ENCODE assay signal across 8 cellular contexts in the genomic region with DNA sequence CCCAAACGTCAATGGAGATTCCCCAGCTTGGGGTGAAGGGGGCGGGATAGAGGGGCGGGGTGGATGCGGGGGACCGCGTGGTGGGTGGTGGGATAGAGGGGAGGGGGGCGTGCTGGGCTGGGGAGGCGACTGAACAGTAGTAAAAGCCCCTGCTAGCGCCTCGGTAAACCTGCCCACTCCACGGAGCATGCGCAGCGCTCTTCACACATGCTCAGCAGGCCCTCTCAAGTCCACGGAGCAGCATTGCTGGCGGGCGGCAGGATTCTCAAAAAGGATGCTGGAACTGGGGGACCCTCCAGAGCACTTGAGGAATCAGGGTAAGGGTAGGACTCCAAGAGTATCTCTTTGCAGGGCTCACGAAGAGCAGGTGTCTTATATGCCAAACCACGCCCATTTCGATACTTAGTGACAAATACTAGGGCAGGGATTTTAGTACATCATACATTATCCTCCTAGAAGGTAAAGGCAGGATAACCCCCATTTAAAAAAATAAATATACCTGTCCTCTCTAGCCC. TPM values are rescaled to one million over a fixed set of nuclear protein-coding genes. Genes with fewer than 3 reads are reported as not detected.
DNase-seq lines count a peak whose midpoint lies in the region; ATAC-seq and TF ChIP-seq lines count a peak whose summit lies in the region.

No MANE protein-coding gene starts in this region.

- no peaks in the 10 kb centered on the region for H3K4me1 ChIP-seq in stomach

- ATAC-seq in HG02798 (IDR thresholded peaks at IDR 0.05; ENCODE audit: poor library complexity, unreplicated experiment), result peak; percentile 74
- no peak for ATAC-seq in GM21526 (IDR thresholded peaks at IDR 0.05; ENCODE audit: low FRiP score, unreplicated experiment)

- no peak for TF ChIP-seq POLR2A in stomach (IDR thresholded peaks at IDR 0.05)

- no peak for TF ChIP-seq CTCF in stomach (IDR thresholded peaks at IDR 0.05)

- H3K9me3 ChIP-seq in stomach, result no peaks in the 10 kb centered on the region

- H3K36me3 ChIP-seq in stomach, result no peaks in the 10 kb centered on the region

- no peak for TF ChIP-seq EP300 in stomach (IDR thresholded peaks at IDR 0.05)

- H3K27me3 ChIP-seq in stomach, result no peaks in the 10 kb centered on the region

- peak overlapping the region in 4 of 5 donors; percentile 14 to 73 (median 39) for H3K27ac ChIP-seq in stomach

- DNase-seq in NCI-H1417 (lab: John Stamatoyannopoulos, UW), result peak; percentile 42 to 89 (median 86)
- no peak for DNase-seq in NCI-H1417 treated with DMSO at 0.1 percent for 48 hours (lab: John Stamatoyannopoulos, UW)
- peak; percentile 36 for DNase-seq in NCI-H510A treated with DMSO at 0.1 percent for 48 hours (lab: John Stamatoyannopoulos, UW)
- peak; percentile 55 for DNase-seq in cerebellum (ENCODE audit: low spot score)
- DNase-seq in kidney tubule cell (ENCODE audit: low spot score), result peak; percentile 64
- peak; percentile 51 for DNase-seq in stomach

- WGBS in stomach, 5 donors, result 4 to 31% (median 10%) methylated on average over 6 to 19 of the region's 19 CpGs

- peak overlapping the region; percentile 53 to 65 (median 57) for H3K4me3 ChIP-seq in stomach

- intact Hi-C loops in stomach (cut with DNase I; ENCODE audit: low total_unique reads), result no loop called here

RNA-seq across cellular contexts. Expression of gene RPS6KA6, which starts 0.4 kb away (rescaled TPM):
- 14.3 TPM for total RNA-seq in cerebellum
- 10 to 100 TPM in 2 of 5 donors, 1 to 10 TPM in 1, under 1 TPM in 2; 0.29 to 22.3 (median 1.2) TPM for total RNA-seq in stomach
- 1 to 10 TPM in 1 of 3 donors, under 1 TPM in 2; 0.81 to 1.5 (median 0.95) TPM for polyA plus RNA-seq in stomach
